In the genomic region with DNA sequence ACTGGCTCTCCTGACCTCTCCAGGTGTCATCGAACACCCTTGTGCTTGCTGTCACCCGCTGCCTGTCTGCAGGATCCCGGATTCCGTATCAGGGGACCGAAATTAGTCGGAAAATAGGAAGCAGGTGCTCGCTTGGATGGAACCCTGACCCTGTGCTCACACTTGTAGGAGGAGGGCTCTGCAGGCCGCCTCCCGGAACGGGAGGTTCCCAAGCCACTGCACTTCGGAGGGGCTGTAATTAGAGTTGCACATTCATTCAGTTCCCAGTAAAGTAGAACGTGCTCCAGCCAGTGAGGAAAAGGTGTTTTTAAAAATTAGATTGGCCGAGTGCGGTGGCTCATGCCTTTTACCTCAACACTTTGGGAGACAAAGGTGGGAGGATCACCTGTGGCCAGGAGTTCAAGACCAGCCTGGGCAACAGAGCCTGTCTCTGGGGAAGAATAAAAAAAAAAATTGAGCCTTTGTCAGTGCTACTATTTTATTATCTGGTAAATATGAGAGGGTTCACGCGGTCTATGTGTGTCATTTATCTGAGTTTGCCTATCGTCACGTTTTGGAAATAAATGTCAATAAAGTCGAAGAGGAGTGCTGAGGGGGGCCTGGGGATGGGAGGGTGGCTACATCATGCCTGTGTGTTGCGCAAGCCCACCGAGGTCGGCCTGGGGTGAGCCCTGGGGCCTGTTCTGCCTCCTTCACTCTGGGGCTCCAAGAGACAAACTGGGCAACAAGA, we compare ENCODE assay signal across 1 cellular context.
TF ChIP-seq lines count a peak whose summit lies in the region.

No MANE protein-coding gene starts in this region.

TF ChIP-seq in HepG2, 621 proteins besides CTCF, POLR2A, EP300 and RAD21 (continued from another document and continues in another):
- TF ChIP-seq ZBTB4 (CRISPR knock-in tag; IDR thresholded peaks at IDR 0.05; ENCODE audit: borderline replicate concordance) (peak; percentile 43; the same call in 1 of the 2 replicates), CHD2 (IDR thresholded peaks at IDR 0.05; ENCODE audit: low read depth, low read length) (0 out of 2 replicates have a peak, but pooled peaks have one; percentile 29), IKZF1 (IDR thresholded peaks at IDR 0.05) (no peak), ZNF232 (CRISPR knock-in tag; IDR thresholded peaks at IDR 0.05; ENCODE audit: borderline replicate concordance) (peak; percentile 92), CAMTA2 (CRISPR knock-in tag; IDR thresholded peaks at IDR 0.05; ENCODE audit: borderline replicate concordance) (no peak), ZNF343 (CRISPR knock-in tag; IDR thresholded peaks at IDR 0.05) (peak; percentile 60; the same call in 1 of the 2 replicates), MIER3 (CRISPR knock-in tag; IDR thresholded peaks at IDR 0.05; ENCODE audit: borderline replicate concordance) (0 out of 2 replicates have a peak, but pooled peaks have one; percentile 80), ZNF280D (CRISPR knock-in tag; IDR thresholded peaks at IDR 0.05) (peak; percentile 95), ZNF891 (CRISPR knock-in tag; IDR thresholded peaks at IDR 0.05) (no peak), NFE2L2 (IDR thresholded peaks at IDR 0.05; ENCODE audit: low read length) (no peak), ZNF143 (CRISPR knock-in tag; IDR thresholded peaks at IDR 0.05) (peak; percentile 79), ZNF292 (CRISPR knock-in tag; IDR thresholded peaks at IDR 0.05; ENCODE audit: borderline replicate concordance, low read depth) (peak; percentile 36; the same call in 1 of the 2 replicates), MXD1 (CRISPR knock-in tag; IDR thresholded peaks at IDR 0.05) (0 out of 2 replicates have a peak, but pooled peaks have one; percentile 39), AHR (CRISPR knock-in tag; IDR thresholded peaks at IDR 0.05) (no peak; the same call in 1 of the 2 replicates), ZNF446 (CRISPR knock-in tag; IDR thresholded peaks at IDR 0.05) (no peak), ZNF337 (CRISPR knock-in tag; IDR thresholded peaks at IDR 0.05; ENCODE audit: borderline replicate concordance, low read depth) (peak; percentile 96), NAIF1 (CRISPR knock-in tag; IDR thresholded peaks at IDR 0.05; ENCODE audit: borderline replicate concordance) (peak; percentile 88; the same call in 1 of the 2 replicates), RFX5 (IDR thresholded peaks at IDR 0.05; ENCODE audit: low read depth, low read length) (peak; percentile 18; the same call in 1 of the 2 replicates), ZBTB21 (CRISPR knock-in tag; IDR thresholded peaks at IDR 0.05) (peak; percentile 77), SNAPC5 (CRISPR knock-in tag; IDR thresholded peaks at IDR 0.05; ENCODE audit: borderline replicate concordance) (peak; percentile 95; the same call in 1 of the 2 replicates), ZNF253 (CRISPR knock-in tag; IDR thresholded peaks at IDR 0.05; ENCODE audit: borderline replicate concordance) (no peak), ETS1 (CRISPR knock-in tag; IDR thresholded peaks at IDR 0.05) (no peak; the same call in none of the 2 replicates), ZNF678 (CRISPR knock-in tag; IDR thresholded peaks at IDR 0.05) (peak; percentile 78; the same call in 1 of the 2 replicates), TEF (CRISPR knock-in tag; IDR thresholded peaks at IDR 0.05) (0 out of 2 replicates have a peak, but pooled peaks have one; percentile 70), MYC (CRISPR knock-in tag; IDR thresholded peaks at IDR 0.05; ENCODE audit: borderline replicate concordance) (peak; percentile 98)
- TF ChIP-seq, protein P1, sequence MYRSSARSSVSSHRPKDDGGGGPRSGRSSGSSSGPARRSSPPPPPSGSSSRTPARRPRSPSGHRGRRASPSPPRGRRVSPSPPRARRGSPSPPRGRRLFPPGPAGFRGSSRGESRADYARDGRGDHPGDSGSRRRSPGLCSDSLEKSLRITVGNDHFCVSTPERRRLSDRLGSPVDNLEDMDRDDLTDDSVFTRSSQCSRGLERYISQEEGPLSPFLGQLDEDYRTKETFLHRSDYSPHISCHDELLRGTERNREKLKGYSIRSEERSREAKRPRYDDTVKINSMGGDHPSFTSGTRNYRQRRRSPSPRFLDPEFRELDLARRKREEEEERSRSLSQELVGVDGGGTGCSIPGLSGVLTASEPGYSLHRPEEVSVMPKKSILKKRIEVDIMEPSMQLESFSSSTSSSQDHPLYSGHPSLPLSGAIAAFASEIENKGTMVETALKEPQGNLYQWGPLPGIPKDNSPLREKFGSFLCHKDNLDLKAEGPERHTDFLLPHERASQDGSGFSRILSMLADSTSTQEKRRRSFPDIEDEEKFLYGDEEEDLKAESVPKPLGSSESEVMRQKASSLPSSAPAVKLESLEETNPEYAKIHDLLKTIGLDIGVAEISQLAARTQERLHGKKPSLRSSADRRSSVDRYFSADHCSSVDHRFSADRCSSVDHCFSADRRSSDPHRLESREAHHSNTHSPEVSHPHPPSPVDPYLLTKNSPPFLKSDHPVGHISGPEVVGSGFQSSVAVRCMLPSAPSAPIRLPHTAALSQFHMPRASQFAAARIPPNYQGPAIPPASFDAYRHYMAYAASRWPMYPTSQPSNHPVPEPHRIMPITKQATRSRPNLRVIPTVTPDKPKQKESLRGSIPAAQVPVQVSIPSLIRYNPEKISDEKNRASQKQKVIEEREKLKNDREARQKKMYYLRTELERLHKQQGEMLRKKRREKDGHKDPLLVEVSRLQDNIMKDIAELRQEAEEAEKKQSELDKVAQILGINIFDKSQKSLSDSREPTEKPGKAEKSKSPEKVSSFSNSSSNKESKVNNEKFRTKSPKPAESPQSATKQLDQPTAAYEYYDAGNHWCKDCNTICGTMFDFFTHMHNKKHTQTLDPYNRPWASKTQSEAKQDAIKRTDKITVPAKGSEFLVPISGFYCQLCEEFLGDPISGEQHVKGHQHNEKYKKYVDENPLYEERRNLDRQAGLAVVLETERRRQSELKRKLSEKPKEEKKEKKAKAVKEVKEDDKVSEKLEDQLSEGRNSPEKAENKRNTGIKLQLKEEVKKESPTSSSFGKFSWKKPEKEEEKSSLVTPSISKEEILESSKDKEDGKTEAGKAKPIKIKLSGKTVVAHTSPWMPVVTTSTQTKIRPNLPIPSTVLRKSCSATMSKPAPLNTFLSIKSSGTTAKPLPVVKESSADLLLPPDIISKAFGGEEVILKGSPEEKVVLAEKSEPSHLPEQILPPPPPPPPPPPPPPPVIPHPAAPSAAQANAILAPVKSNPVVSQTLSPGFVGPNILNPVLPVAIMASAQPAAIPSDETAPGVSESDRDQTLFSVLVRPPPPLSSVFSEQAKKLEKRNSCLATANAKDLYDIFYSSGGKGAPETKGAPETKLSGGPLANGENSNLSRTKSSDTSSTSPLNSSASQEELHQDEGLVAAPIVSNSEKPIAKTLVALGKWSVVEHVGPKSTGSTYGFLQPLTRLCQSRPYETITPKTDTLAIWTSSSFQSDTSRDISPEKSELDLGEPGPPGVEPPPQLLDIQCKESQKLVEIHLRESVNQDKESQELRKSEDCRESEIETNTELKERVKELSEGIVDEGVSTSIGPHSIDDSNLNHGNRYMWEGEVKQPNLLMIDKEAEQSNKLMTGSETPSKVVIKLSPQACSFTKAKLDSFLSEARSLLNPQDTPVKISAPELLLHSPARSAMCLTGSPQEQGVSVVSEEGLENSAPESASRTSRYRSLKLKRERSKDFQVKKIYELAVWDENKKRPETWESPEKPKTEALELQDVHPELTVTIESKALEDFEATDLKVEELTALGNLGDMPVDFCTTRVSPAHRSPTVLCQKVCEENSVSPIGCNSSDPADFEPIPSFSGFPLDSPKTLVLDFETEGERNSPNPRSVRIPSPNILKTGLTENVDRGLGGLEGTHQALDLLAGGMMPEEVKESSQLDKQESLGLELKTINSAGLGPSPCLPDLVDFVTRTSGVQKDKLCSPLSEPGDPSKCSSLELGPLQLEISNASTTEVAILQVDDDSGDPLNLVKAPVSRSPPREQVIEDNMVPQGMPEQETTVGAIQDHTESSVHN (CRISPR knock-in tag; IDR thresholded peaks at IDR 0.05), result no peak; the same call in 1 of the 2 replicates
- TF ChIP-seq, protein P2, sequence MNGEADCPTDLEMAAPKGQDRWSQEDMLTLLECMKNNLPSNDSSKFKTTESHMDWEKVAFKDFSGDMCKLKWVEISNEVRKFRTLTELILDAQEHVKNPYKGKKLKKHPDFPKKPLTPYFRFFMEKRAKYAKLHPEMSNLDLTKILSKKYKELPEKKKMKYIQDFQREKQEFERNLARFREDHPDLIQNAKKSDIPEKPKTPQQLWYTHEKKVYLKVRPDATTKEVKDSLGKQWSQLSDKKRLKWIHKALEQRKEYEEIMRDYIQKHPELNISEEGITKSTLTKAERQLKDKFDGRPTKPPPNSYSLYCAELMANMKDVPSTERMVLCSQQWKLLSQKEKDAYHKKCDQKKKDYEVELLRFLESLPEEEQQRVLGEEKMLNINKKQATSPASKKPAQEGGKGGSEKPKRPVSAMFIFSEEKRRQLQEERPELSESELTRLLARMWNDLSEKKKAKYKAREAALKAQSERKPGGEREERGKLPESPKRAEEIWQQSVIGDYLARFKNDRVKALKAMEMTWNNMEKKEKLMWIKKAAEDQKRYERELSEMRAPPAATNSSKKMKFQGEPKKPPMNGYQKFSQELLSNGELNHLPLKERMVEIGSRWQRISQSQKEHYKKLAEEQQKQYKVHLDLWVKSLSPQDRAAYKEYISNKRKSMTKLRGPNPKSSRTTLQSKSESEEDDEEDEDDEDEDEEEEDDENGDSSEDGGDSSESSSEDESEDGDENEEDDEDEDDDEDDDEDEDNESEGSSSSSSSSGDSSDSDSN (CRISPR knock-in tag; IDR thresholded peaks at IDR 0.05), result peak; percentile 71
- TF ChIP-seq, protein P3, sequence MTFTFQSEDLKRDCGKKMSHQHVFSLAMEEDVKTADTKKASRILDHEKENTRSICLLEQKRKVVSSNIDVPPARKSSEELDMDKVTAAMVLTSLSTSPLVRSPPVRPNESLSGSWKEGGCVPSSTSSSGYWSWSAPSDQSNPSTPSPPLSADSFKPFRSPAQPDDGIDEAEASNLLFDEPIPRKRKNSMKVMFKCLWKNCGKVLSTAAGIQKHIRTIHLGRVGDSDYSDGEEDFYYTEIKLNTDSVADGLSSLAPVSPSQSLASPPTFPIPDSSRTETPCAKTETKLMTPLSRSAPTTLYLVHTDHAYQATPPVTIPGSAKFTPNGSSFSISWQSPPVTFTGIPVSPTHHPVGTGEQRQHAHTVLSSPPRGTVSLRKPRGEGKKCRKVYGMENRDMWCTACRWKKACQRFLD (CRISPR knock-in tag; IDR thresholded peaks at IDR 0.05; ENCODE audit: borderline replicate concordance), result 0 out of 2 replicates have a peak, but pooled peaks have one; percentile 68
